In genomic region chr3:127670761-127671522, GRCh38 we compare ENCODE assay signal across 1 cellular context.
TF ChIP-seq lines count a peak whose summit lies in the region.

No MANE protein-coding gene starts in this region.

TF ChIP-seq in A549, 52 proteins besides CTCF, POLR2A, EP300 and RAD21:
- TF ChIP-seq PBX3 (IDR thresholded peaks at IDR 0.05) (no peak), REST (IDR thresholded peaks at IDR 0.05) (no peak), ZNF302 (CRISPR knock-in tag; IDR thresholded peaks at IDR 0.05) (no peak), EHF (CRISPR knock-in tag; IDR thresholded peaks at IDR 0.05) (no peak), ZC3H11A (IDR thresholded peaks at IDR 0.05) (no peak), JUNB (IDR thresholded peaks at IDR 0.05) (no peak), CHD2 (IDR thresholded peaks at IDR 0.05; ENCODE audit: low read length, partially characterized antibody) (no peak), EHMT2 (IDR thresholded peaks at IDR 0.05; ENCODE audit: low read depth) (no peak), TFCP2L1 (CRISPR knock-in tag; IDR thresholded peaks at IDR 0.05) (no peak), SREBF2 (IDR thresholded peaks at IDR 0.05) (no peak), GATA3 (IDR thresholded peaks at IDR 0.05; ENCODE audit: borderline replicate concordance) (no peak), MAFK (IDR thresholded peaks at IDR 0.05; ENCODE audit: partially characterized antibody) (no peak), HES2 (IDR thresholded peaks at IDR 0.05) (no peak), TP53 (CRISPR knock-in tag; IDR thresholded peaks at IDR 0.05) (no peak), HOXA7 (CRISPR knock-in tag; IDR thresholded peaks at IDR 0.05) (no peak), FOSB (CRISPR knock-in tag; IDR thresholded peaks at IDR 0.05) (no peak), E2F6 (IDR thresholded peaks at IDR 0.05; ENCODE audit: borderline replicate concordance, low read depth) (no peak), HEYL (CRISPR knock-in tag; IDR thresholded peaks at IDR 0.05) (no peak), CHD4 (IDR thresholded peaks at IDR 0.05; ENCODE audit: borderline replicate concordance) (no peak), ZFP36 (IDR thresholded peaks at IDR 0.05; ENCODE audit: borderline replicate concordance, partially characterized antibody) (no peak)
